1 cellular context compared by ENCODE assay signal in genomic region chr20:33663161-33664084, GRCh38.
TF ChIP-seq lines count a peak whose summit lies in the region.

No MANE protein-coding gene starts in this region.

TF ChIP-seq in GM23338, 12 proteins besides CTCF, POLR2A, EP300 and RAD21 (continued from another document):
- no peak for TF ChIP-seq ZNF462 (CRISPR knock-in tag; IDR thresholded peaks at IDR 0.05)
- TF ChIP-seq ZNF114 (CRISPR knock-in tag; IDR thresholded peaks at IDR 0.05) = no peak
TF ChIP-seq in GM23338: peak in this region for 2.
